In genomic region chr12:93243382-93243688, GRCh38 we compare ENCODE assay signal across 19 cellular contexts.
DNase-seq lines count a peak whose midpoint lies in the region; ATAC-seq and TF ChIP-seq lines count a peak whose summit lies in the region.
"Had no signal": no experiment of that assay in that cellular context is flagged by ENCODE, and none has a peak within 500 bp of the region (broad histone marks: within the 10 kb centered on the region; RNA-seq: fewer than 3 reads in every experiment).

No MANE protein-coding gene starts in this region.

- H3K36me3 ChIP-seq in BLaER1 treated with 17β-estradiol and CSF1 and Interleukin-3, amounts not matched to agents 10 nM and 100 nM, result peaks cover 0 to 6% (median 0%) of the 10 kb centered on the region in 11 experiments; a peak in 1 of 22 replicates
- H3K36me3 ChIP-seq in MM.1S (replicated peaks; ENCODE audit: insufficient read depth, low read length) (no peaks in the 10 kb centered on the region), neuronal stem cell (replicated peaks in 1 of 2; ENCODE audit: control insufficient read depth in 2 of 2, insufficient read depth in 2 of 2, low read length in 2 of 2) (no peaks in the 10 kb centered on the region), osteoblast (ENCODE audit: insufficient read depth, low read length) (no peaks in the 10 kb centered on the region)
- H3K36me3 ChIP-seq in naive thymus-derived CD4-positive, alpha-beta T cell (ENCODE audit: control insufficient read depth in 2 of 3, insufficient read depth in 3 of 3, low read length in 3 of 3), result no peaks in the 10 kb centered on the region
- H3K36me3 ChIP-seq: vagina had no signal

- no peak overlapping the region for H2BK120ac ChIP-seq in neuronal stem cell (ENCODE audit: low read depth, low read length)

- H3K23ac ChIP-seq in neuronal stem cell (ENCODE audit: low read depth, low read length, poor library complexity), result no peak overlapping the region

- H3K27me3 ChIP-seq in BLaER1 treated with 17β-estradiol and CSF1 and Interleukin-3, amounts not matched to agents 10 nM and 100 nM, result no peaks in the 10 kb centered on the region
- H3K27me3 ChIP-seq in MM.1S (replicated peaks; ENCODE audit: insufficient read depth, low read length), result no peaks in the 10 kb centered on the region
- H3K27me3 ChIP-seq in naive thymus-derived CD4-positive, alpha-beta T cell (ENCODE audit: control insufficient read depth in 2 of 2, insufficient read depth in 2 of 2, low read length in 2 of 2), result no peaks in the 10 kb centered on the region
- H3K27me3 ChIP-seq in neuronal stem cell (ENCODE audit: control insufficient read depth in 3 of 3, insufficient read depth in 3 of 3, low read depth in 1 of 3, low read length in 3 of 3), result no peaks in the 10 kb centered on the region
- H3K27me3 ChIP-seq in osteoblast (ENCODE audit: insufficient read depth, low read length), result no peaks in the 10 kb centered on the region
- H3K27me3 ChIP-seq: vagina had no signal

- no peak overlapping the region for H3K4me3 ChIP-seq in BLaER1 treated with 17β-estradiol and CSF1 and Interleukin-3, amounts not matched to agents 10 nM and 100 nM
- H3K4me3 ChIP-seq in MM.1S (ENCODE audit: low read length) (no peak overlapping the region), neuronal stem cell (ENCODE audit: low read length in 2 of 2) (no peak overlapping the region), osteoblast (ENCODE audit: insufficient read depth, low read length) (no peak overlapping the region)
- H3K4me3 ChIP-seq in naive thymus-derived CD4-positive, alpha-beta T cell (ENCODE audit: low read length), result no peak overlapping the region
- H3K4me3 ChIP-seq: skin epidermis, vagina had no signal

- ATAC-seq in GM18870 (IDR thresholded peaks at IDR 0.05; ENCODE audit: unreplicated experiment) (peak; percentile 23), HG03378 (IDR thresholded peaks at IDR 0.05; ENCODE audit: unreplicated experiment) (no peak), GM18498 (IDR thresholded peaks at IDR 0.05; ENCODE audit: unreplicated experiment) (no peak)
- ATAC-seq in naive thymus-derived CD4-positive, alpha-beta T cell, result no peak
- ATAC-seq: Panc1, WTC11 had no signal

- no peaks in the 10 kb centered on the region for H4K20me1 ChIP-seq in BLaER1 treated with 17β-estradiol and CSF1 and Interleukin-3, amounts not matched to agents 10 nM and 100 nM
- H4K20me1 ChIP-seq in MM.1S (ENCODE audit: insufficient read depth, low read length), result no peaks in the 10 kb centered on the region
- no peaks in the 10 kb centered on the region for H4K20me1 ChIP-seq in osteoblast (ENCODE audit: insufficient read depth, low read length)

- H3K9ac ChIP-seq in BLaER1 treated with 17β-estradiol and CSF1 and Interleukin-3, amounts not matched to agents 10 nM and 100 nM, result peak overlapping the region in 4 of 11 experiments; percentile 30 to 62 (median 46); a peak in 5 of 22 replicates
- H3K9ac ChIP-seq in MM.1S (ENCODE audit: low read length) (no peak overlapping the region), neuronal stem cell (ENCODE audit: low read depth, low read length, poor library complexity) (no peak overlapping the region)

- peak overlapping the region in 7 of 9 donors; percentile 32 to 91 (median 75) for H3K27ac Mint-ChIP-seq in naive thymus-derived CD4-positive, alpha-beta T cell
- H3K27ac Mint-ChIP-seq: HFFc6; stimulated activated effector memory CD8-positive, alpha-beta T cell treated with anti-CD3 and anti-CD28 coated beads, Interleukin-12 subunit alpha, Interleukin-12 subunit beta, amount 100 ng/mL, for 72 hours; WTC11 had no signal

- H2AFZ ChIP-seq in MM.1S (ENCODE audit: low read length) (peak overlapping the region; percentile 45), neuronal stem cell (ENCODE audit: low read length) (no peak overlapping the region), osteoblast (ENCODE audit: low read length) (no peak overlapping the region)

- H3K4me2 ChIP-seq in BLaER1 treated with 17β-estradiol and CSF1 and Interleukin-3, amounts not matched to agents 10 nM and 100 nM, result peak overlapping the region in 8 of 11 experiments; percentile 30 to 71 (median 54); a peak in 13 of 22 replicates
- H3K4me2 ChIP-seq in MM.1S (ENCODE audit: low read depth, low read length) (peak overlapping the region; percentile 55; the same call in 1 of the 2 replicates), neuronal stem cell (ENCODE audit: insufficient read depth, low read length, poor library complexity, severe bottlenecking) (no peak overlapping the region), osteoblast (ENCODE audit: insufficient read depth, low read length) (no peak overlapping the region)

- no peak overlapping the region for H2BK12ac ChIP-seq in neuronal stem cell (ENCODE audit: low read length)

- H3K4me1 ChIP-seq in BLaER1 treated with 17β-estradiol and CSF1 and Interleukin-3, amounts not matched to agents 10 nM and 100 nM, result peaks cover 0 to 55% (median 28%) of the 10 kb centered on the region in 10 experiments; a peak in 14 of 20 replicates
- peaks cover 35% of the 10 kb centered on the region for H3K4me1 ChIP-seq in MM.1S (ENCODE audit: low read length)
- H3K4me1 ChIP-seq in naive thymus-derived CD4-positive, alpha-beta T cell (ENCODE audit: control insufficient read depth in 2 of 2, insufficient read depth in 2 of 2, low read length in 2 of 2), result peaks cover 11 to 23% of the 10 kb centered on the region in 2 donors
- no peaks in the 10 kb centered on the region for H3K4me1 ChIP-seq in neuronal stem cell (ENCODE audit: control insufficient read depth in 2 of 2, insufficient read depth in 1 of 2, low read depth in 1 of 2, low read length in 2 of 2)
- peaks cover 7% of the 10 kb centered on the region for H3K4me1 ChIP-seq in osteoblast (ENCODE audit: insufficient read depth, low read length)

- H4K8ac ChIP-seq in neuronal stem cell (ENCODE audit: low read depth, low read length), result no peak overlapping the region

- POLR2A ChIA-PET in naive thymus-derived CD4-positive, alpha-beta T cell (lab: Charles Lee), result no interaction called here

- no peaks in the 10 kb centered on the region for H3K9me2 ChIP-seq in MM.1S (replicated peaks; ENCODE audit: insufficient read depth, low read length)

- no peak overlapping the region for H3K14ac ChIP-seq in neuronal stem cell (ENCODE audit: low read length)

- H3F3A ChIP-seq in MM.1S (ENCODE audit: insufficient read depth, low read length), result peaks cover 25% of the 10 kb centered on the region

- DNase-seq in MM.1S (peak; percentile 31), neuronal stem cell (ENCODE audit: low spot score) (no peak), osteoblast (ENCODE audit: insufficient read length, low spot score, missing footprints) (no peak)
- DNase-seq in naive thymus-derived CD4-positive, alpha-beta T cell, result no peak
- DNase-seq: activated effector memory CD4-positive, alpha-beta T cell treated with anti-CD3 and anti-CD28 coated beads, Interleukin-2, amount 50 U/mL, for 16 hours; cortex of kidney; GF-D8; HFFc6; NCI-H526 treated with DMSO at 0.1 percent for 48 hours; occipital lobe had no signal

- H3K79me2 ChIP-seq in MM.1S (ENCODE audit: low read length), result no peaks in the 10 kb centered on the region
- H3K79me2 ChIP-seq in osteoblast (ENCODE audit: insufficient read depth, low read length), result no peaks in the 10 kb centered on the region

- peak overlapping the region in 9 of 11 experiments; percentile 4 to 79 (median 57); a peak in 14 of 22 replicates for H3K27ac ChIP-seq in BLaER1 treated with 17β-estradiol and CSF1 and Interleukin-3, amounts not matched to agents 10 nM and 100 nM
- H3K27ac ChIP-seq in MM.1S (ENCODE audit: low read length) (peak overlapping the region; percentile 69; the same call in 1 of the 2 replicates), neuronal stem cell (replicated peaks; ENCODE audit: low read length) (no peak overlapping the region), osteoblast (ENCODE audit: low read depth, low read length) (no peak overlapping the region)
- no peak overlapping the region for H3K27ac ChIP-seq in naive thymus-derived CD4-positive, alpha-beta T cell (ENCODE audit: low read depth, low read length)
- H3K27ac ChIP-seq: vagina had no signal

- no peak overlapping the region for H3K4ac ChIP-seq in neuronal stem cell (ENCODE audit: low read length)

- H3K9me3 Mint-ChIP-seq in naive thymus-derived CD4-positive, alpha-beta T cell, result peaks cover 0 to 18% (median 5%) of the 10 kb centered on the region in 11 donors

- WGBS in neuronal stem cell (ENCODE audit: extremely low coverage in 2 of 2, insufficient read length in 2 of 2, insufficient replicate concordance in 1 of 2), 2 donors, result no CpG with 5 or more reads among the region's 3 CpGs

- H2BK5ac ChIP-seq in neuronal stem cell (ENCODE audit: low read length), result no peak overlapping the region

- H4K91ac ChIP-seq in neuronal stem cell (ENCODE audit: low read depth, low read length, poor library complexity), result no peak overlapping the region

- intact Hi-C loops in naive thymus-derived CD4-positive, alpha-beta T cell (cut with micrococcal nuclease), result no loop called here

- peak overlapping the region in 3 of 10 donors; percentile 12 to 79 (median 15) for H3K4me3 Mint-ChIP-seq in naive thymus-derived CD4-positive, alpha-beta T cell
- H3K4me3 Mint-ChIP-seq: HFFc6; stimulated activated effector memory CD8-positive, alpha-beta T cell treated with anti-CD3 and anti-CD28 coated beads, Interleukin-12 subunit alpha, Interleukin-12 subunit beta, amount 100 ng/mL, for 72 hours; WTC11 had no signal

- CTCF ChIA-PET in naive thymus-derived CD4-positive, alpha-beta T cell (lab: Charles Lee), result no interaction called here

- peaks cover 27 to 59% (median 50%) of the 10 kb centered on the region in 7 donors for H3K4me1 Mint-ChIP-seq in naive thymus-derived CD4-positive, alpha-beta T cell

- H3K18ac ChIP-seq in neuronal stem cell (ENCODE audit: low read length), result no peak overlapping the region

- H3K79me1 ChIP-seq in neuronal stem cell (ENCODE audit: low read depth, low read length), result no peaks in the 10 kb centered on the region

- H2BK15ac ChIP-seq in neuronal stem cell (ENCODE audit: low read length), result no peak overlapping the region

- peaks cover 14 to 22% (median 17%) of the 10 kb centered on the region in 11 experiments for H3K9me3 ChIP-seq in BLaER1 treated with 17β-estradiol and CSF1 and Interleukin-3, amounts not matched to agents 10 nM and 100 nM (replicated peaks in 1 of 11)
- H3K9me3 ChIP-seq in MM.1S (replicated peaks; ENCODE audit: insufficient read depth, low read length), result no peaks in the 10 kb centered on the region
- H3K9me3 ChIP-seq in naive thymus-derived CD4-positive, alpha-beta T cell (ENCODE audit: control insufficient read depth in 2 of 3, low read length in 3 of 3), result no peaks in the 10 kb centered on the region
- H3K9me3 ChIP-seq in neuronal stem cell (replicated peaks in 1 of 2; ENCODE audit: control insufficient read depth in 2 of 2, insufficient read depth in 1 of 2, low read depth in 1 of 2, low read length in 2 of 2), result no peaks in the 10 kb centered on the region
- no peaks in the 10 kb centered on the region for H3K9me3 ChIP-seq in osteoblast (ENCODE audit: low read depth, low read length)
- H3K9me3 ChIP-seq: vagina had no signal

- H2AK5ac ChIP-seq in neuronal stem cell (ENCODE audit: low read depth, low read length), result no peak overlapping the region

- H3K27me3 Mint-ChIP-seq in naive thymus-derived CD4-positive, alpha-beta T cell, result no peaks in the 10 kb centered on the region

- peaks cover 0 to 9% (median 0%) of the 10 kb centered on the region in 5 donors for H3K36me3 Mint-ChIP-seq in naive thymus-derived CD4-positive, alpha-beta T cell
- H3K36me3 Mint-ChIP-seq: stimulated activated effector memory CD8-positive, alpha-beta T cell treated with anti-CD3 and anti-CD28 coated beads, Interleukin-12 subunit alpha, Interleukin-12 subunit beta, amount 100 ng/mL, for 72 hours had no signal

- TF ChIP-seq CTCF in MM.1S (IDR thresholded peaks at IDR 0.05; ENCODE audit: low read length), result no peak
- TF ChIP-seq CTCF in osteoblast (IDR thresholded peaks at IDR 0.05; ENCODE audit: extremely low read depth, low read depth, low read length), result no peak

Comparison
In these comparisons a context has a peak if more than half of its experiments do, and no peak if none do; other contexts are left out.
1. H3K27ac ChIP-seq: peak in BLaER1 treated with 17β-estradiol and CSF1 and Interleukin-3, amounts not matched to agents 10 nM and 100 nM (9 of 11) and MM.1S (single experiment); none in naive thymus-derived CD4-positive, alpha-beta T cell (single experiment), neuronal stem cell (single experiment) and osteoblast (single experiment).
2. H3K4me2 ChIP-seq: peak in BLaER1 treated with 17β-estradiol and CSF1 and Interleukin-3, amounts not matched to agents 10 nM and 100 nM (8 of 11) and MM.1S (single experiment); none in neuronal stem cell (single experiment) and osteoblast (single experiment).